ENCODE assay signal across 8 cellular contexts in genomic region chr2:197431858-197432257, GRCh38. TPM values are rescaled to one million over a fixed set of nuclear protein-coding genes. Genes with fewer than 3 reads are reported as not detected.
DNase-seq lines count a peak whose midpoint lies in the region; ATAC-seq and TF ChIP-seq lines count a peak whose summit lies in the region.

No MANE protein-coding gene starts in this region.

- no TSS peak for BruUV-seq in Panc1 (replicated peaks; lab: Mats Ljungman, UMichigan)

- POLR2A ChIA-PET in Panc1 (lab: Charles Lee) = interaction anchor here (1.0 kb wide), 1 partner anchor 58 kb away, joined by 8 read pairs; no protein-coding TSS in a partner anchor

- H3K27me3 Mint-ChIP-seq in T-helper 1 cell treated with Interleukin-12 subunit alpha and Interleukin-12 subunit beta and Interleukin-4 antibody, amounts not matched to agents 30 μg/mL and 1 μg/mL, for 36 hours (ENCODE audit: low read depth) = no peaks in the 10 kb centered on the region
- H3K27me3 Mint-ChIP-seq in endodermal cell (ENCODE audit: insufficient read depth) = no peaks in the 10 kb centered on the region

- peaks cover 49% of the 10 kb centered on the region; the same call in 1 of the 2 replicates for H3K4me1 ChIP-seq in Panc1 (ENCODE audit: control insufficient read depth, insufficient read depth, low read length)
- H3K4me1 ChIP-seq in endodermal cell (ENCODE audit: control insufficient read depth, insufficient read depth, low read length) = peaks cover 6% of the 10 kb centered on the region
- H3K4me1 ChIP-seq in skeletal muscle satellite cell (ENCODE audit: control insufficient read depth, insufficient read depth, low read length) = peaks cover 29% of the 10 kb centered on the region

- peaks cover 18% of the 10 kb centered on the region for H3K36me3 Mint-ChIP-seq in T-helper 1 cell treated with Interleukin-12 subunit alpha and Interleukin-12 subunit beta and Interleukin-4 antibody, amounts not matched to agents 30 μg/mL and 1 μg/mL, for 36 hours (ENCODE audit: low read depth)
- H3K36me3 Mint-ChIP-seq in endodermal cell (ENCODE audit: low read depth) = peaks cover 16% of the 10 kb centered on the region

- no peaks in the 10 kb centered on the region for H3K9me3 ChIP-seq in Panc1 (ENCODE audit: control insufficient read depth, insufficient read depth, low read depth, low read length)
- H3K9me3 ChIP-seq in endodermal cell (ENCODE audit: control insufficient read depth, low read length) = no peaks in the 10 kb centered on the region
- H3K9me3 ChIP-seq in skeletal muscle satellite cell (replicated peaks; ENCODE audit: low read length) = no peaks in the 10 kb centered on the region

- H3K27ac Mint-ChIP-seq in T-helper 1 cell treated with Interleukin-12 subunit alpha and Interleukin-12 subunit beta and Interleukin-4 antibody, amounts not matched to agents 30 μg/mL and 1 μg/mL, for 36 hours = no peak overlapping the region
- H3K27ac Mint-ChIP-seq in endodermal cell = peak overlapping the region; percentile 68

- peak overlapping the region; percentile 88 for H3K4me2 ChIP-seq in skeletal muscle satellite cell (ENCODE audit: low read length)

- H3K27me3 ChIP-seq in Panc1 (ENCODE audit: control insufficient read depth, insufficient read depth, low read length) (no peaks in the 10 kb centered on the region), endodermal cell (ENCODE audit: control insufficient read depth, insufficient read depth, low read length, poor library complexity, severe bottlenecking) (no peaks in the 10 kb centered on the region), skeletal muscle satellite cell (ENCODE audit: control insufficient read depth, insufficient read depth, low read length) (no peaks in the 10 kb centered on the region)

- H3K4me3 Mint-ChIP-seq in T-helper 1 cell treated with Interleukin-12 subunit alpha and Interleukin-12 subunit beta and Interleukin-4 antibody, amounts not matched to agents 30 μg/mL and 1 μg/mL, for 36 hours = peak overlapping the region; percentile 52
- H3K4me3 Mint-ChIP-seq in endodermal cell = peak overlapping the region; percentile 98

- in situ Hi-C loops in Panc1 (cut with HindIII; ENCODE audit: low pct_unique_long_range_greater_than_20kb, low sequenced_read_pairs) = no loop called here

- no peaks in the 10 kb centered on the region for H3K9me3 Mint-ChIP-seq in T-helper 1 cell treated with Interleukin-12 subunit alpha and Interleukin-12 subunit beta and Interleukin-4 antibody, amounts not matched to agents 30 μg/mL and 1 μg/mL, for 36 hours
- H3K9me3 Mint-ChIP-seq in endodermal cell = no peaks in the 10 kb centered on the region

- DNase-seq in T-helper 1 cell = no peak
- no peak for DNase-seq in Panc1 (ENCODE audit: low read depth, low spot score)
- DNase-seq in endodermal cell = no peak
- no peak for DNase-seq in putamen (ENCODE audit: low spot score)
- no peak for DNase-seq in HCEC 1CT
- DNase-seq in hippocampal formation (lab: John Stamatoyannopoulos, UW) = no peak

- H3K4me1 Mint-ChIP-seq in T-helper 1 cell treated with Interleukin-12 subunit alpha and Interleukin-12 subunit beta and Interleukin-4 antibody, amounts not matched to agents 30 μg/mL and 1 μg/mL, for 36 hours (ENCODE audit: low read depth) = peaks cover 45% of the 10 kb centered on the region
- peaks cover 30% of the 10 kb centered on the region for H3K4me1 Mint-ChIP-seq in endodermal cell

- H3K9ac ChIP-seq in endodermal cell (ENCODE audit: extremely low read depth, low read length, poor library complexity, severe bottlenecking) (no peak overlapping the region), skeletal muscle satellite cell (ENCODE audit: low read depth, low read length) (no peak overlapping the region)

- TF ChIP-seq CTCF in Panc1 (IDR thresholded peaks at IDR 0.05) = no peak
- TF ChIP-seq CTCF in endodermal cell (conservative IDR thresholded peaks at IDR 0.05) = no peak

- intact Hi-C loops in Panc1 (cut with micrococcal nuclease; ENCODE audit: unreplicated experiment) = no loop called here

- H3K27ac ChIP-seq in Panc1 (ENCODE audit: low read length) (peak overlapping the region; percentile 2), endodermal cell (ENCODE audit: low read depth, low read length) (no peak overlapping the region)

- CTCF ChIA-PET in Panc1 (lab: Charles Lee) = no interaction called here

- H3K36me3 ChIP-seq in Panc1 (ENCODE audit: control insufficient read depth, insufficient read depth, low read length) (peaks cover 10% of the 10 kb centered on the region; the same call in 1 of the 2 replicates), endodermal cell (ENCODE audit: control insufficient read depth, insufficient read depth, low read length) (peaks cover 12% of the 10 kb centered on the region), skeletal muscle satellite cell (ENCODE audit: insufficient read depth, low read length) (peaks cover 5% of the 10 kb centered on the region)

- 90% methylated on average over 5 to 6 of the region's 6 CpGs for WGBS in endodermal cell (ENCODE audit: insufficient coverage in 1 of 2, insufficient read length in 1 of 2), 2 experiments

- no peak overlapping the region for H3K4me3 ChIP-seq in Panc1 (ENCODE audit: low read depth in 2 of 2, low read length in 2 of 2)
- peak overlapping the region; percentile 100 for H3K4me3 ChIP-seq in endodermal cell (ENCODE audit: low read length)
- peak overlapping the region; percentile 92 for H3K4me3 ChIP-seq in skeletal muscle satellite cell (ENCODE audit: low read length)

- no peak for ATAC-seq in Panc1

RNA-seq across cellular contexts. Expression of gene SF3B1, which starts 3.0 kb away (rescaled TPM):
- 275 TPM for total RNA-seq in Panc1 (2021; ENCODE audit: unreplicated experiment)
- 178 TPM for polyA plus RNA-seq in Panc1 (2012; ENCODE audit: insufficient read length)
- 100 to 1,000 TPM; 308 to 356 TPM for total RNA-seq in endodermal cell
- polyA plus RNA-seq in endodermal cell (2013, experiment 1 of 2) = 331 TPM
- polyA plus RNA-seq in endodermal cell (2013, experiment 2 of 2) = 308 TPM
- total RNA-seq in skeletal muscle satellite cell (2012; rRNA removed) = 150 and 156 TPM in 2 replicates

RNA-seq across cellular contexts. Expression of gene COQ10B, which starts 21.5 kb away (rescaled TPM):
- total RNA-seq in Panc1 (2021; ENCODE audit: unreplicated experiment) = 34.7 TPM
- 17.4 TPM for polyA plus RNA-seq in Panc1 (2012; ENCODE audit: insufficient read length)
- 10 to 100 TPM; 17.5 to 17.9 TPM for total RNA-seq in endodermal cell
- polyA plus RNA-seq in endodermal cell (2013, experiment 1 of 2) = 15.2 TPM
- polyA plus RNA-seq in endodermal cell (2013, experiment 2 of 2) = 13.8 TPM
- total RNA-seq in skeletal muscle satellite cell (2012; rRNA removed) = 29.7 and 34.2 TPM in 2 replicates

Comparison
In these comparisons a context has a peak if more than half of its experiments do, and no peak if none do; other contexts are left out.
1. H3K4me3 ChIP-seq: peak in endodermal cell (single experiment) and skeletal muscle satellite cell (single experiment); none in Panc1 (0 of 2).